Comparison of ENCODE assay signal across 19 cellular contexts in the genomic region with DNA sequence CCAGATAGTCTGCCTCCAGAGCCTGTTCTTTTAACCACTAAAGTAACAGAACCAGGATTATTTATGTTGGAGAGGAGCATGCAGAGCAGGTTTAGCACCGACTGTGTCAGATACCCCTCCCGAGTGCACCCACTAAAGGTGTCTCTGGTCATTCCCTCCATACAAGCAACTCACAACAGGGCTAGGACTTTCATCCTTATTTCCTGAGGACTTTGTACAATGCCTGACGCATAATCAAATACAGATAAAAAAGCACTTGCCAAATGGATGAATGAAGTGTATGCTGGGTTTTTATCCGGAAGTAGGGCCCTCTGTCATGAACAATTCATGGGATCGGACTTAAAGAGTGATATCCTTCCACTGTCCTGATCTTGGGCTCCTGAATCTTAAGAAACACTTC. TPM values are rescaled to one million over a fixed set of nuclear protein-coding genes. Genes with fewer than 3 reads are reported as not detected.
DNase-seq lines count a peak whose midpoint lies in the region; ATAC-seq, FAIRE-seq and TF ChIP-seq lines count a peak whose summit lies in the region.
"Had no signal": no experiment of that assay in that cellular context is flagged by ENCODE, and none has a peak within 500 bp of the region (broad histone marks: within the 10 kb centered on the region; RNA-seq: fewer than 3 reads in every experiment).

No MANE protein-coding gene starts in this region.

- no peak overlapping the region for H3K4me3 Mint-ChIP-seq in T-helper 17 cell
- H3K4me3 Mint-ChIP-seq: B cell; CD8-positive, alpha-beta T cell; GM23338; HFFc6 had no signal

- no peaks in the 10 kb centered on the region for H3K36me3 ChIP-seq in colonic mucosa
- no peaks in the 10 kb centered on the region for H3K36me3 ChIP-seq in mucosa of rectum (ENCODE audit: control insufficient read depth in 2 of 2, insufficient read depth in 2 of 2, low read length in 2 of 2)
- no peaks in the 10 kb centered on the region for H3K36me3 ChIP-seq in stomach
- H3K36me3 ChIP-seq: BLaER1 treated with 17β-estradiol and CSF1 and Interleukin-3, amounts not matched to agents 10 nM and 100 nM had no signal

- ATAC-seq in left colon (peak; percentile 80), GM21786 (IDR thresholded peaks at IDR 0.05; ENCODE audit: unreplicated experiment) (no peak), T-helper 17 cell (no peak)

- H3K4me3 ChIP-seq in colonic mucosa, result no peak overlapping the region
- no peak overlapping the region for H3K4me3 ChIP-seq in mucosa of rectum (ENCODE audit: low read length in 2 of 2)
- H3K4me3 ChIP-seq in stomach, result no peak overlapping the region
- H3K4me3 ChIP-seq: BLaER1 treated with 17β-estradiol and CSF1 and Interleukin-3, amounts not matched to agents 10 nM and 100 nM; GM23338 had no signal

- DNase-seq in colonic mucosa, result peak; percentile 49
- no peak for DNase-seq in left colon
- DNase-seq in stomach, result no peak
- DNase-seq in GM19239 (ENCODE audit: insufficient read length, low spot score), result no peak
- DNase-seq in T-helper 17 cell, result no peak
- DNase-seq: Calu3; CD8-positive, alpha-beta T cell; DMS79 treated with DMSO at 0.1 percent for 48 hours; GF-D8; HCEC 1CT; HFFc6; IMR-90; KBM-7 had no signal

- H3K9me3 ChIP-seq in colonic mucosa, result no peaks in the 10 kb centered on the region
- no peaks in the 10 kb centered on the region for H3K9me3 ChIP-seq in mucosa of rectum (ENCODE audit: control insufficient read depth in 2 of 2, low read length in 2 of 2)
- H3K9me3 ChIP-seq in stomach, result no peaks in the 10 kb centered on the region
- no peaks in the 10 kb centered on the region for H3K9me3 ChIP-seq in T-helper 17 cell (ENCODE audit: control insufficient read depth, low read length, poor library complexity, severe bottlenecking)

- FAIRE-seq in GM19239 (lab: Jason Lieb, UNC), result no peak
- FAIRE-seq: H54 had no signal

- no peak for TF ChIP-seq EP300 in stomach (IDR thresholded peaks at IDR 0.05)

- intact Hi-C loops in colonic mucosa (cut with DNase I), result loop anchor here (2.0 to 5.0 kb wide), 3 partner anchors 103 to 204 kb away; a partner anchor contains a TSS
- intact Hi-C loops in left colon (cut with DNase I, micrococcal nuclease), result loop anchor here in 1 of 2 donors (2.0 kb wide), 2 partner anchors 103 to 137 kb away; a partner anchor contains a TSS
- intact Hi-C loops in stomach (cut with DNase I; ENCODE audit: low total_unique reads), result loop anchor here (5.0 kb wide), 1 partner anchor 134 kb away; no protein-coding TSS in a partner anchor

- peak overlapping the region; percentile 3 for H3K27ac ChIP-seq in colonic mucosa
- H3K27ac ChIP-seq in mucosa of rectum (ENCODE audit: low read depth in 2 of 2, low read length in 2 of 2), result peak overlapping the region; percentile 27 to 53
- peak overlapping the region in 3 of 5 donors; percentile 20 to 55 (median 40) for H3K27ac ChIP-seq in stomach
- H3K27ac ChIP-seq: BLaER1 treated with 17β-estradiol and CSF1 and Interleukin-3, amounts not matched to agents 10 nM and 100 nM had no signal

- no peaks in the 10 kb centered on the region for H3K36me3 Mint-ChIP-seq in T-helper 17 cell (ENCODE audit: low read depth)

- H3K27me3 ChIP-seq in colonic mucosa (no peaks in the 10 kb centered on the region), mucosa of rectum (ENCODE audit: control insufficient read depth in 2 of 2, insufficient read depth in 2 of 2, low read length in 2 of 2) (no peaks in the 10 kb centered on the region), stomach (no peaks in the 10 kb centered on the region)
- H3K27me3 ChIP-seq: BLaER1 treated with 17β-estradiol and CSF1 and Interleukin-3, amounts not matched to agents 10 nM and 100 nM had no signal

- H3K27me3 Mint-ChIP-seq in T-helper 17 cell, result no peaks in the 10 kb centered on the region
- H3K27me3 Mint-ChIP-seq: B cell had no signal

- TF ChIP-seq CTCF in colonic mucosa (IDR thresholded peaks at IDR 0.05) (no peak), stomach (IDR thresholded peaks at IDR 0.05) (no peak)

- no peak overlapping the region for H3K27ac Mint-ChIP-seq in T-helper 17 cell
- H3K27ac Mint-ChIP-seq: B cell, GM23338, HFFc6 had no signal

- WGBS in stomach, 5 donors, result 31 to 56% (median 45%) methylated on average over 5 of the region's 5 CpGs

- peak overlapping the region in 1 of 2 donors; percentile 28 for H3K9ac ChIP-seq in colonic mucosa (ENCODE audit: low read depth in 2 of 2, low read length in 2 of 2)
- H3K9ac ChIP-seq in mucosa of rectum (ENCODE audit: low read depth in 1 of 2, low read length in 2 of 2), result peak overlapping the region in 1 of 2 donors; percentile 16
- H3K9ac ChIP-seq: BLaER1 treated with 17β-estradiol and CSF1 and Interleukin-3, amounts not matched to agents 10 nM and 100 nM had no signal

- no peak for TF ChIP-seq POLR2A in stomach (IDR thresholded peaks at IDR 0.05)

- H3K4me1 Mint-ChIP-seq in T-helper 17 cell, result peaks cover 22% of the 10 kb centered on the region

- H3K4me1 ChIP-seq in colonic mucosa, result no peaks in the 10 kb centered on the region
- H3K4me1 ChIP-seq in mucosa of rectum (ENCODE audit: control insufficient read depth in 2 of 2, insufficient read depth in 2 of 2, low read length in 2 of 2), result peaks cover 2 to 13% of the 10 kb centered on the region in 2 donors
- peaks cover 0 to 24% (median 0%) of the 10 kb centered on the region in 4 donors for H3K4me1 ChIP-seq in stomach

RNA-seq across cellular contexts. Expression of a gene that starts 26.0 kb away (rescaled TPM):
- 100 to 1,000 TPM; 749 to 786 TPM for total RNA-seq in colonic mucosa
- 100 to 1,000 TPM; 671 to 694 TPM for total RNA-seq in left colon
- total RNA-seq in stomach, result 1,000 to 10,000 TPM; 1,447 to 2,022 (median 1,553) TPM
- 1,000 to 10,000 TPM; 1,862 to 2,593 (median 2,118) TPM for polyA plus RNA-seq in stomach
- total RNA-seq in T-helper 17 cell, result 1,000 to 10,000 TPM; 1,386 to 1,390 TPM
